ENCODE assay signal across 1 cellular context in genomic region chr9:88074931-88075330, GRCh38.
TF ChIP-seq lines count a peak whose summit lies in the region.

No MANE protein-coding gene starts in this region.

TF ChIP-seq in H1, 55 proteins besides CTCF, POLR2A, EP300 and RAD21:
- no peak for TF ChIP-seq EGR1 (IDR thresholded peaks at IDR 0.05; ENCODE audit: borderline replicate concordance, low read depth, low read length)
- TF ChIP-seq CBX5 (IDR thresholded peaks at IDR 0.05; ENCODE audit: low read depth, low read length) = no peak
- no peak for TF ChIP-seq TAF1 (IDR thresholded peaks at IDR 0.05; ENCODE audit: low read depth, low read length)
